ENCODE assay signal across 9 cellular contexts in the genomic region with DNA sequence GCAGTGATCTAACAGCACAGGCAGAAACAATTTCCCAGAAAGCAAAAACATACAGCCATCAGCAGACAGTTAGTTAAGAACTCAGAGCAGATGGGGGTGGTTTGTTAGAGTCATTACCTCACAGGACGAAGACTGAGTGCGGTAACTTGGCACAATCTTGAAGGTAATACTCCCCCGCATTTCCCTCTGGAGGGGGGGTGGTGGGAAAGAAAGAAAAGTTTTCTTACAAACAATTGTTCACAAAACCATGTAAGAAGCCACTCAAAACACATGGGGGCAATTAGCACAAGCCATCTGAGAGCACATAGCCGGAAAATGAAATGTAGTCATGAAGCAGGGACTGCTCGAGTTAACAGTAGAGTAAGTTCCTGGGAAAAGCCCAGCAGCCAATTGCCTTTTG.
DNase-seq lines count a peak whose midpoint lies in the region; ATAC-seq, FAIRE-seq and TF ChIP-seq lines count a peak whose summit lies in the region.
"Had no signal": no experiment of that assay in that cellular context is flagged by ENCODE, and none has a peak within 500 bp of the region (broad histone marks: within the 10 kb centered on the region; RNA-seq: fewer than 3 reads in every experiment).

No MANE protein-coding gene starts in this region.

- no peaks in the 10 kb centered on the region for H3K36me3 ChIP-seq in mucosa of descending colon (ENCODE audit: low read depth)
- H3K36me3 ChIP-seq: colonic mucosa had no signal

- no peak overlapping the region for H3K4me3 ChIP-seq in HFF-Myc (replicated peaks; ENCODE audit: low read depth, low read length)
- no peak overlapping the region for H3K4me3 ChIP-seq in mucosa of descending colon
- H3K4me3 ChIP-seq: colonic mucosa had no signal

- intact Hi-C loops in mucosa of descending colon (cut with DNase I, micrococcal nuclease) = no loop called here

- ATAC-seq in mucosa of descending colon (peak; percentile 48), HG03432 (IDR thresholded peaks at IDR 0.05; ENCODE audit: unreplicated experiment) (no peak), GM19397 (IDR thresholded peaks at IDR 0.05; ENCODE audit: unreplicated experiment) (no peak)

- TF ChIP-seq CTCF in HFF-Myc (IDR thresholded peaks at IDR 0.05; ENCODE audit: low read depth, low read length, missing control alignments) = no peak
- TF ChIP-seq CTCF in mucosa of descending colon (IDR thresholded peaks at IDR 0.05) = no peak

- peak; percentile 61 for DNase-seq in HFF-Myc (ENCODE audit: extremely low read depth, low read depth)
- peak; percentile 92 for DNase-seq in amniotic epithelial cell (ENCODE audit: low read depth)
- peak in 1 of 3 donors; percentile 11 for DNase-seq in mucosa of descending colon
- DNase-seq in globus pallidus (ENCODE audit: low spot score) = no peak
- no peak for DNase-seq in frontal cortex (ENCODE audit: low spot score in 2 of 2)
- DNase-seq: colonic mucosa had no signal

- no peaks in the 10 kb centered on the region for H3K9me3 ChIP-seq in mucosa of descending colon
- H3K9me3 ChIP-seq: colonic mucosa had no signal

- peak; percentile 68 for FAIRE-seq in A204.1 (lab: Jason Lieb, UNC)
- no peak for FAIRE-seq in frontal cortex (lab: Jason Lieb, UNC)

- H3K4me1 ChIP-seq in mucosa of descending colon (ENCODE audit: low read depth) = no peaks in the 10 kb centered on the region
- H3K4me1 ChIP-seq: colonic mucosa had no signal

Comparison
In these comparisons a context has a peak if more than half of its experiments do, and no peak if none do; other contexts are left out.
1. DNase-seq: peak in HFF-Myc (single experiment) and amniotic epithelial cell (single experiment); none in globus pallidus (single experiment) and frontal cortex (0 of 2).